13 cellular contexts compared by ENCODE assay signal in the genomic region with DNA sequence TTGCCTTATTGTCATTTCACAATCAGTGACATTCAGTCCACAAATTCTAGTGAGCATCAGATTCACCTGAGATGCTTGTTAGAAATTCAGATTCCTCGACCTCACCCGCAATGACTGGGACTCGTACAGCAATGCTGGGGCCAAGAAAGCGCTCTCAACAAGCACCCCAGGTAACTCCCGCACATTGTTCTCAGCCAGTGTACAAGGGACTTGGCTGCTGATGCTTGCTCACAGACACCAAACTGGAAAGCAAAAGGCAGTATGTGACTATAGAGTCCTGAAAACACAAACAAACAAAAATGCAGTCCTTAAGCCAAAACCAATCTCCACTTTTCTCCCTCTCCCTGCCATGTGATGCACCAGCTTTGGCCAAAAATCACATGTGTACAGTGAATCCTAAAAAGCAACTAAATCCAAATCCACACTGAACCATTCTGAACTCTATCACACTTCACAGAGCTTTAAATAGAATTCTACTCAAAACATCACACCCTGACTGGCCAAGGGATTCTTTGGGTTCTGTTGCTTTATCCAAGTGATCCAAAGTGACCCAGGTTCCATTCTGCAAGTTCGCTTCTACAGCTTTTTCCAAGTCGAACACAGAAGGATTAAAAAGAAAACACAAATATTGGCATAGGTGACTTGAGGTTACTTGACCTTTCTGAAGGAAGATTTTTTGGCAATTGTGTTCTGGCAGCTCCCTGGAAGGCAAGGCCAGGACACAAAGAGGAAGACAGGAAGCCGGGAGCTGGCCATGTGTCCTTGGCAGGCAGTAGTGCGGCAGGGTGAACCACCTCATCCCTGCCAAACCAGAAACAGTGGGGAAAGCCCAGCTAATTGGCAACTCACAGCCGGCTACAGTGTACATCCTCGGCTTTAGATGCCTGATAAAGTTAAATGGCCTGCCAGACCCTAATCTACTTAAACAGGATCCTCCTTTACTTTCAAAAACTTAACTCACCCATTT.
DNase-seq lines count a peak whose midpoint lies in the region; ATAC-seq, FAIRE-seq and TF ChIP-seq lines count a peak whose summit lies in the region.
"Had no signal": no experiment of that assay in that cellular context is flagged by ENCODE, and none has a peak within 500 bp of the region (broad histone marks: within the 10 kb centered on the region; RNA-seq: fewer than 3 reads in every experiment).

No MANE protein-coding gene starts in this region.

- CTCF ChIA-PET in OCI-LY7 (lab: Charles Lee; ENCODE audit: unreplicated experiment) = no interaction called here

- peak overlapping the region in 4 of 5 experiments; percentile 17 to 75 (median 45) for H3K27ac Mint-ChIP-seq in brain
- H3K27ac Mint-ChIP-seq: nephron progenitor cell; stimulated activated memory B cell treated with anti-CD40 and anti-IgM and Interleukin-4, amounts not matched to agents 10 μg/mL and 1 μg/mL and 100 μg/mL, for 72 hours; T-helper 1 cell treated with Interleukin-12 subunit alpha and Interleukin-12 subunit beta and Interleukin-4 antibody, amounts not matched to agents 30 μg/mL and 1 μg/mL, for 36 hours had no signal

- H3K9me2 ChIP-seq in OCI-LY7 (ENCODE audit: insufficient read depth, low read length) = no peaks in the 10 kb centered on the region

- DNase-seq in H54 (ENCODE audit: insufficient read length, low spot score) (no peak), right cardiac atrium (peak; percentile 74 to 89 (median 84)), sciatic nerve (ENCODE audit: low spot score) (peak; percentile 67), NCI-H1694 (lab: John Stamatoyannopoulos, UW) (no peak), MV-4-11 (lab: John Stamatoyannopoulos, UW) (no peak), OCI-LY7 (ENCODE audit: low spot score) (no peak)
- DNase-seq in effector CD4-positive, alpha-beta T cell = no peak
- DNase-seq: nephron progenitor cell had no signal

- H3K27ac ChIP-seq in right cardiac atrium (ENCODE audit: low read length) (peak overlapping the region; percentile 99), OCI-LY7 (ENCODE audit: low read depth, low read length, poor library complexity, severe bottlenecking) (no peak overlapping the region)
- H3K27ac ChIP-seq: cardiac muscle cell had no signal

- TF ChIP-seq POLR2A in H54 (IDR thresholded peaks at IDR 0.05; ENCODE audit: low read depth, low read length) = no peak

- peak overlapping the region; percentile 39 for H3K4me3 ChIP-seq in right cardiac atrium (ENCODE audit: low read length)
- no peak overlapping the region for H3K4me3 ChIP-seq in OCI-LY7 (ENCODE audit: low read depth, low read length, poor library complexity, severe bottlenecking)
- H3K4me3 ChIP-seq: cardiac muscle cell had no signal

- intact Hi-C loops in right cardiac atrium (cut with DNase I) (no loop called here), sciatic nerve (cut with DNase I) (no loop called here), OCI-LY7 (cut with micrococcal nuclease; ENCODE audit: unreplicated experiment) (no loop called here)

- H3K27me3 ChIP-seq in right cardiac atrium (ENCODE audit: control insufficient read depth, insufficient read depth) = no peaks in the 10 kb centered on the region
- H3K27me3 ChIP-seq: cardiac muscle cell had no signal

- H3K9me3 ChIP-seq in right cardiac atrium (ENCODE audit: control insufficient read depth, low read length) (no peaks in the 10 kb centered on the region), OCI-LY7 (ENCODE audit: low read length) (no peaks in the 10 kb centered on the region)

- TF ChIP-seq CTCF in brain (conservative IDR thresholded peaks at IDR 0.05) (no peak), OCI-LY7 (conservative IDR thresholded peaks at IDR 0.05; ENCODE audit: low read length) (no peak)

- H3K9me3 Mint-ChIP-seq in brain = no peaks in the 10 kb centered on the region
- H3K9me3 Mint-ChIP-seq: nephron progenitor cell; T-helper 1 cell treated with Interleukin-12 subunit alpha and Interleukin-12 subunit beta and Interleukin-4 antibody, amounts not matched to agents 30 μg/mL and 1 μg/mL, for 36 hours had no signal

- peak; percentile 84 to 89 for ATAC-seq in right cardiac atrium
- peak; percentile 89 for ATAC-seq in sciatic nerve
- ATAC-seq: stimulated activated memory B cell treated with anti-CD40 and anti-IgM and Interleukin-4, amounts not matched to agents 10 μg/mL and 1 μg/mL and 100 μg/mL, for 72 hours had no signal

- no peak overlapping the region for H2AFZ ChIP-seq in OCI-LY7 (ENCODE audit: low read length)

- no peak overlapping the region for H3K4me2 ChIP-seq in OCI-LY7 (ENCODE audit: low read length)

- no peaks in the 10 kb centered on the region for H3K27me3 Mint-ChIP-seq in brain
- H3K27me3 Mint-ChIP-seq: stimulated activated memory B cell treated with anti-CD40 and anti-IgM and Interleukin-4, amounts not matched to agents 10 μg/mL and 1 μg/mL and 100 μg/mL, for 72 hours had no signal

- no TSS peak for BruUV-seq in OCI-LY7 (replicated peaks; lab: Mats Ljungman, UMichigan)

- no peaks in the 10 kb centered on the region for H3K36me3 Mint-ChIP-seq in brain
- H3K36me3 Mint-ChIP-seq: stimulated activated memory B cell treated with anti-CD40 and anti-IgM and Interleukin-4, amounts not matched to agents 10 μg/mL and 1 μg/mL and 100 μg/mL, for 72 hours had no signal

- H3K4me1 ChIP-seq in right cardiac atrium (ENCODE audit: control insufficient read depth, insufficient read depth, low read length) (peaks cover 18% of the 10 kb centered on the region), OCI-LY7 (ENCODE audit: insufficient read depth, low read length, poor library complexity, severe bottlenecking) (peaks cover 5% of the 10 kb centered on the region)

- peaks cover 89% of the 10 kb centered on the region for H3K4me1 Mint-ChIP-seq in brain
- H3K4me1 Mint-ChIP-seq: stimulated activated memory B cell treated with anti-CD40 and anti-IgM and Interleukin-4, amounts not matched to agents 10 μg/mL and 1 μg/mL and 100 μg/mL, for 72 hours had no signal

- H3K4me3 Mint-ChIP-seq in brain = peak overlapping the region in 3 of 5 experiments; percentile 19 to 53 (median 52)
- H3K4me3 Mint-ChIP-seq: nephron progenitor cell; stimulated activated memory B cell treated with anti-CD40 and anti-IgM and Interleukin-4, amounts not matched to agents 10 μg/mL and 1 μg/mL and 100 μg/mL, for 72 hours; T-helper 1 cell treated with Interleukin-12 subunit alpha and Interleukin-12 subunit beta and Interleukin-4 antibody, amounts not matched to agents 30 μg/mL and 1 μg/mL, for 36 hours had no signal

- peak; percentile 86 for FAIRE-seq in H54 (lab: Jason Lieb, UNC)
- FAIRE-seq: G401.6 had no signal

- no peaks in the 10 kb centered on the region for H3K79me2 ChIP-seq in OCI-LY7 (ENCODE audit: insufficient read depth, low read depth, low read length)

- POLR2A ChIA-PET in OCI-LY7 (lab: Charles Lee) = interaction anchor here (0.6 to 2.2 kb wide), 8 partner anchors 8 to 435 kb away, joined by 3 to 7 read pairs (median 4); no protein-coding TSS in a partner anchor

- WGBS in right cardiac atrium = 25% methylated on average over 11 of the region's 11 CpGs

- H3K36me3 ChIP-seq in OCI-LY7 (ENCODE audit: insufficient read depth, low read length) = no peaks in the 10 kb centered on the region
- H3K36me3 ChIP-seq: cardiac muscle cell had no signal

- no peaks in the 10 kb centered on the region for H4K20me1 ChIP-seq in OCI-LY7 (ENCODE audit: insufficient read depth, low read length)

Comparison
In these comparisons a context has a peak if more than half of its experiments do, and no peak if none do; other contexts are left out.
1. DNase-seq: peak in right cardiac atrium (3 of 3) and sciatic nerve (single experiment); none in H54 (single experiment), NCI-H1694 (single experiment), effector CD4-positive, alpha-beta T cell (single experiment), MV-4-11 (single experiment) and OCI-LY7 (single experiment).